23 cellular contexts compared by ENCODE assay signal in the genomic region with DNA sequence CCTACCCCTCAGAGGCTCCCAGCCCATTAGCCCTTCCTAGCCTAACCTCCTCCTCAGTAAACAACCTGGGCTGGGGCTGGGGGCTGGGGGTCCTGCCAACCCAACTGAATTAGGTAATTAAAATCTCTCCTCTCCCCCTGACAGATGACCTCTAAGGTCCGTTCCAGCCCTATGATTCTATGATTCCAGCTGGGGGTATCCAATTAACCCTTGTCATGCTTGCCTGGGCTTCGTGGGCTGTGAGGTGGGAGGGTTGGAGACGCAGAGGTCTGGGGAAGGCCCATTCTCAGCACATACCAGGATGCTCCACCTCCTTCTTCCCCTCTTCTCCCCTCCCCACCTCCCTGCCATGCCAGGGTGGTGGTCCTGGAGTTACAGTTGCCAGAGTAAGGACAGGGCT.
DNase-seq lines count a peak whose midpoint lies in the region; ATAC-seq and TF ChIP-seq lines count a peak whose summit lies in the region.
"Had no signal": no experiment of that assay in that cellular context is flagged by ENCODE, and none has a peak within 500 bp of the region (broad histone marks: within the 10 kb centered on the region; RNA-seq: fewer than 3 reads in every experiment).

No MANE protein-coding gene starts in this region.

- peaks cover 16% of the 10 kb centered on the region for H3K27me3 Mint-ChIP-seq in nephron progenitor cell (ENCODE audit: low read depth, poor library complexity)
- peaks cover 15% of the 10 kb centered on the region for H3K27me3 Mint-ChIP-seq in stimulated activated naive CD8-positive, alpha-beta T cell treated with anti-CD3 and anti-CD28 coated beads, Interleukin-15, amount 100 ng/mL, for 72 hours

- H3K27me3 ChIP-seq in parathyroid adenoma (ENCODE audit: control insufficient read depth, insufficient read depth, low read length) = no peaks in the 10 kb centered on the region
- H3K27me3 ChIP-seq: BE2C had no signal

- H3K36me3 ChIP-seq in HEK293 (ENCODE audit: control insufficient read depth in 2 of 2, insufficient read depth in 1 of 2, low read length in 2 of 2) (no peaks in the 10 kb centered on the region), parathyroid adenoma (ENCODE audit: control insufficient read depth, insufficient read depth, low read length) (no peaks in the 10 kb centered on the region)
- H3K36me3 ChIP-seq: BE2C had no signal

- H3K4me1 Mint-ChIP-seq in nephron progenitor cell = peaks cover 63% of the 10 kb centered on the region
- H3K4me1 Mint-ChIP-seq in stimulated activated naive CD8-positive, alpha-beta T cell treated with anti-CD3 and anti-CD28 coated beads, Interleukin-15, amount 100 ng/mL, for 72 hours = peaks cover 4% of the 10 kb centered on the region
- H3K4me1 Mint-ChIP-seq: CD4-positive, alpha-beta memory T cell had no signal

- H3K4me3 Mint-ChIP-seq in nephron progenitor cell = no peak overlapping the region
- no peak overlapping the region for H3K4me3 Mint-ChIP-seq in stimulated activated naive CD8-positive, alpha-beta T cell treated with anti-CD3 and anti-CD28 coated beads, Interleukin-15, amount 100 ng/mL, for 72 hours
- H3K4me3 Mint-ChIP-seq: CD4-positive, alpha-beta memory T cell had no signal

- H3K9ac ChIP-seq in parathyroid adenoma = no peak overlapping the region

- TF ChIP-seq CTCF in HEK293 (tag by site-specific recombination; IDR thresholded peaks at IDR 0.05) = no peak
- TF ChIP-seq CTCF in nephron progenitor cell (IDR thresholded peaks at IDR 0.05) = no peak
- TF ChIP-seq CTCF in parathyroid adenoma (IDR thresholded peaks at IDR 0.05) = no peak

- CTCF ChIA-PET in HEK293 (lab: Yijun Ruan, JAX) = interaction anchor here (0.7 kb wide), 1 partner anchor 99 kb away, joined by 3 read pairs; no protein-coding TSS in a partner anchor

- H3K4me1 ChIP-seq in HEK293 (ENCODE audit: control insufficient read depth, insufficient read depth, low read length) (no peaks in the 10 kb centered on the region; the same call in 1 of the 2 replicates), parathyroid adenoma (peaks cover 19% of the 10 kb centered on the region)
- H3K4me1 ChIP-seq: A549 had no signal

- no peaks in the 10 kb centered on the region for H3K9me3 ChIP-seq in HEK293 (ENCODE audit: control insufficient read depth, insufficient read depth, low read depth, low read length)
- no peaks in the 10 kb centered on the region for H3K9me3 ChIP-seq in parathyroid adenoma (ENCODE audit: control insufficient read depth, low read length)
- H3K9me3 ChIP-seq: A549, BE2C had no signal

- H2AFZ ChIP-seq in parathyroid adenoma = no peak overlapping the region

- H3K27ac ChIP-seq in HEK293 (ENCODE audit: extremely low read depth, low read depth, low read length) = no peak overlapping the region
- H3K27ac ChIP-seq in parathyroid adenoma = peak overlapping the region; percentile 99
- H3K27ac ChIP-seq: A549 had no signal

- H3K36me3 Mint-ChIP-seq in nephron progenitor cell (ENCODE audit: low read depth) = no peaks in the 10 kb centered on the region
- H3K36me3 Mint-ChIP-seq: CD4-positive, alpha-beta memory T cell had no signal

- peaks cover 38% of the 10 kb centered on the region for H3K9me3 Mint-ChIP-seq in nephron progenitor cell
- no peaks in the 10 kb centered on the region for H3K9me3 Mint-ChIP-seq in stimulated activated naive CD8-positive, alpha-beta T cell treated with anti-CD3 and anti-CD28 coated beads, Interleukin-15, amount 100 ng/mL, for 72 hours
- H3K9me3 Mint-ChIP-seq: CD4-positive, alpha-beta memory T cell had no signal

- peak; percentile 7 for DNase-seq in glomerular visceral epithelial cell (ENCODE audit: extremely low spot score)
- peak; percentile 31 for DNase-seq in nephron progenitor cell
- DNase-seq in cerebellar cortex (ENCODE audit: low spot score) = no peak
- DNase-seq in stimulated activated naive CD8-positive, alpha-beta T cell treated with anti-CD3 and anti-CD28 coated beads, Interleukin-15, amount 100 ng/mL, for 72 hours = no peak
- DNase-seq in stimulated activated CD4-positive, alpha-beta T cell treated with anti-CD3 and anti-CD28 coated beads, Interleukin-4, amount 100 ng/mL, for 4 hours = no peak
- DNase-seq: 8988T; ACHN; AML-193; BE2C; C1 segment of cervical spinal cord; CD4-positive, alpha-beta memory T cell; COR-L47; DMS 273 treated with DMSO at 0.1 percent for 48 hours; DMS79; EL; GDM1; GOT3; H7; HCEC 1CT had no signal

- H3K79me2 ChIP-seq in parathyroid adenoma = peaks cover 8% of the 10 kb centered on the region

- no peak overlapping the region for H3K4me2 ChIP-seq in parathyroid adenoma (ENCODE audit: low read length)
- H3K4me2 ChIP-seq: A549 had no signal

- H3K4me3 ChIP-seq in HEK293 (ENCODE audit: low read depth, low read length) = no peak overlapping the region
- H3K4me3 ChIP-seq in parathyroid adenoma (ENCODE audit: low read depth, low read length) = no peak overlapping the region
- H3K4me3 ChIP-seq: A549, GM12878 had no signal

- POLR2A ChIA-PET in HEK293 (lab: Yijun Ruan, JAX) = no interaction called here

- no peak overlapping the region for H3K27ac Mint-ChIP-seq in nephron progenitor cell
- H3K27ac Mint-ChIP-seq in stimulated activated naive CD8-positive, alpha-beta T cell treated with anti-CD3 and anti-CD28 coated beads, Interleukin-15, amount 100 ng/mL, for 72 hours = no peak overlapping the region
- H3K27ac Mint-ChIP-seq: CD4-positive, alpha-beta memory T cell had no signal

- no peak for ATAC-seq in stimulated activated naive CD8-positive, alpha-beta T cell treated with anti-CD3 and anti-CD28 coated beads, Interleukin-15, amount 100 ng/mL, for 72 hours
- ATAC-seq: A549, GM12878 had no signal

TF ChIP-seq in HEK293, 187 proteins besides CTCF, POLR2A, EP300 and RAD21:
- TF ChIP-seq ZNF426 (tag by site-specific recombination; IDR thresholded peaks at IDR 0.05) = no peak
- TF ChIP-seq ZBTB8A (tag by site-specific recombination; IDR thresholded peaks at IDR 0.05) = no peak
- TF ChIP-seq ZNF768 (tag by site-specific recombination; IDR thresholded peaks at IDR 0.05) = no peak
- TF ChIP-seq SP3 (tag by site-specific recombination; IDR thresholded peaks at IDR 0.05) = no peak
- TF ChIP-seq ZFHX2 (tag by site-specific recombination; conservative IDR thresholded peaks at IDR 0.05) = peak; percentile 34; the same call in 1 of the 2 replicates
- peak; percentile 66 for TF ChIP-seq EGR2 (tag by site-specific recombination; IDR thresholded peaks at IDR 0.05; ENCODE audit: low read depth)
- no peak for TF ChIP-seq PRDM10 (tag by site-specific recombination; IDR thresholded peaks at IDR 0.05)
- no peak for TF ChIP-seq ZNF214 (tag by site-specific recombination; IDR thresholded peaks at IDR 0.05; ENCODE audit: borderline replicate concordance)
- TF ChIP-seq ZNF292 (tag by site-specific recombination; IDR thresholded peaks at IDR 0.05; ENCODE audit: borderline replicate concordance, low read depth) = no peak
- TF ChIP-seq MYNN (tag by site-specific recombination; IDR thresholded peaks at IDR 0.05; ENCODE audit: borderline replicate concordance) = no peak
- no peak for TF ChIP-seq BCL11B (tag by site-specific recombination; IDR thresholded peaks at IDR 0.05; ENCODE audit: low read depth)
- TF ChIP-seq ZNF785 (tag by site-specific recombination; IDR thresholded peaks at IDR 0.05) = no peak
- TF ChIP-seq ZSCAN16 (tag by site-specific recombination; IDR thresholded peaks at IDR 0.05) = no peak
- TF ChIP-seq ZBTB21 (tag by site-specific recombination; IDR thresholded peaks at IDR 0.05) = no peak
- TF ChIP-seq ZNF791 (tag by site-specific recombination; IDR thresholded peaks at IDR 0.05) = no peak
- TF ChIP-seq ZNF169 (tag by site-specific recombination; IDR thresholded peaks at IDR 0.05) = no peak
- no peak for TF ChIP-seq ZNF16 (tag by site-specific recombination; IDR thresholded peaks at IDR 0.05; ENCODE audit: low read depth)
- TF ChIP-seq ZNF701 (tag by site-specific recombination; IDR thresholded peaks at IDR 0.05) = no peak
TF ChIP-seq in HEK293: peak in this region for 2.

Comparison
In these comparisons a context has a peak if more than half of its experiments do, and no peak if none do; other contexts are left out.
1. DNase-seq: peak in glomerular visceral epithelial cell (single experiment) and nephron progenitor cell (single experiment); none in cerebellar cortex (single experiment), stimulated activated naive CD8-positive, alpha-beta T cell treated with anti-CD3 and anti-CD28 coated beads, Interleukin-15, amount 100 ng/mL, for 72 hours (0 of 2) and stimulated activated CD4-positive, alpha-beta T cell treated with anti-CD3 and anti-CD28 coated beads, Interleukin-4, amount 100 ng/mL, for 4 hours (0 of 2).